In the genomic region with DNA sequence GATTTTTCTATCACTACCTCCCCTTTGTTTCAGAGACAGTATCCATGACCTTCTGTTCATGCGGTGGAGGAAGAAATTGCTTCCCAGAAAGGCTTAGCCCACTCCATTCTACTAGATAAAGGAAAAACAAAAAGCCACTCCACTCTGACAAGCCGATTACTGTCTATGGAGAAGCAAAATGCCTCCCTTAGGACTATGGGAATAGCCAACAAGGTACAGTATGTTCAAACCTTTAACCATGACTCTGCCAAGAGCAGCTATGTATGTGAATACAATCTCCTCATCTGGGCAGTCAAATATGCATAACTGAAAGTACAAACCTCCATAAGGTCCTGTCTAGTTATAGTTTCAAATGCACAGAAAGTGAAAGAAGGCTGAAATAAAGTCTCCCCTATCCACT, we compare ENCODE assay signal across 1 cellular context.
TF ChIP-seq lines count a peak whose summit lies in the region.

No MANE protein-coding gene starts in this region.

TF ChIP-seq in neural cell, 6 proteins besides CTCF, POLR2A, EP300 and RAD21 (continued from another document):
- TF ChIP-seq, protein P1, sequence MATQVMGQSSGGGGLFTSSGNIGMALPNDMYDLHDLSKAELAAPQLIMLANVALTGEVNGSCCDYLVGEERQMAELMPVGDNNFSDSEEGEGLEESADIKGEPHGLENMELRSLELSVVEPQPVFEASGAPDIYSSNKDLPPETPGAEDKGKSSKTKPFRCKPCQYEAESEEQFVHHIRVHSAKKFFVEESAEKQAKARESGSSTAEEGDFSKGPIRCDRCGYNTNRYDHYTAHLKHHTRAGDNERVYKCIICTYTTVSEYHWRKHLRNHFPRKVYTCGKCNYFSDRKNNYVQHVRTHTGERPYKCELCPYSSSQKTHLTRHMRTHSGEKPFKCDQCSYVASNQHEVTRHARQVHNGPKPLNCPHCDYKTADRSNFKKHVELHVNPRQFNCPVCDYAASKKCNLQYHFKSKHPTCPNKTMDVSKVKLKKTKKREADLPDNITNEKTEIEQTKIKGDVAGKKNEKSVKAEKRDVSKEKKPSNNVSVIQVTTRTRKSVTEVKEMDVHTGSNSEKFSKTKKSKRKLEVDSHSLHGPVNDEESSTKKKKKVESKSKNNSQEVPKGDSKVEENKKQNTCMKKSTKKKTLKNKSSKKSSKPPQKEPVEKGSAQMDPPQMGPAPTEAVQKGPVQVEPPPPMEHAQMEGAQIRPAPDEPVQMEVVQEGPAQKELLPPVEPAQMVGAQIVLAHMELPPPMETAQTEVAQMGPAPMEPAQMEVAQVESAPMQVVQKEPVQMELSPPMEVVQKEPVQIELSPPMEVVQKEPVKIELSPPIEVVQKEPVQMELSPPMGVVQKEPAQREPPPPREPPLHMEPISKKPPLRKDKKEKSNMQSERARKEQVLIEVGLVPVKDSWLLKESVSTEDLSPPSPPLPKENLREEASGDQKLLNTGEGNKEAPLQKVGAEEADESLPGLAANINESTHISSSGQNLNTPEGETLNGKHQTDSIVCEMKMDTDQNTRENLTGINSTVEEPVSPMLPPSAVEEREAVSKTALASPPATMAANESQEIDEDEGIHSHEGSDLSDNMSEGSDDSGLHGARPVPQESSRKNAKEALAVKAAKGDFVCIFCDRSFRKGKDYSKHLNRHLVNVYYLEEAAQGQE (IDR thresholded peaks at IDR 0.05; ENCODE audit: borderline replicate concordance) = peak; percentile 44
- no peak for TF ChIP-seq TAF1 (IDR thresholded peaks at IDR 0.05; ENCODE audit: low read depth)
